ENCODE assay signal across 22 cellular contexts in the genomic region with DNA sequence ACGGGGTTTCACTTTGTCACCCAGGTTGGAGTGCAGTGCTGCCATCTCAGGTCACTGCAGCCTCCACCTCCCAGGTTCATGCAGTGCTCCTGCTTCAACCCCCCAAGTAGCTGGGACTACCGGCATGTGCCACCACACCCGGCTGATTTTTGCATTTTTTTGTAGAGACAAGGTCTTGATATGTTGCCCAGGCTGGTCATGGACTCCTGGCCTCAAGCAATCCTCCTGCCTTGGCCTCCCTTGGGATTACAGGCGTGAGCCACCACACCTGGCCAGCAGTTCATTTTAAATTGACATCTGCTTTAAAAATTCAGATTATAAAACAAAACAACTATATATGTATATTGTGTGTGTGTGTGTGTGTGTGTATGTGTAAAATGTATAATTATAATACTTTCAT. TPM values are rescaled to one million over a fixed set of nuclear protein-coding genes. Genes with fewer than 3 reads are reported as not detected.
A peak's percentile ranks its signal among the peaks of the same experiment; 100 is the strongest.
DNase-seq lines count a peak whose midpoint lies in the region; ATAC-seq, FAIRE-seq and TF ChIP-seq lines count a peak whose summit lies in the region.
"Had no signal": no experiment of that assay in that cellular context is flagged by ENCODE, and none has a peak within 500 bp of the region (broad histone marks: within the 10 kb centered on the region; RNA-seq: fewer than 3 reads in every experiment).

No MANE protein-coding gene starts in this region.

- peaks cover 2 to 8% of the 10 kb centered on the region in 2 donors for H3K36me3 ChIP-seq in small intestine (ENCODE audit: control insufficient read depth in 2 of 2, insufficient read depth in 2 of 2, low read length in 2 of 2)

- DNase-seq in CD4-positive, alpha-beta T cell = no peak
- DNase-seq in GM12892 (ENCODE audit: insufficient read length) (no peak), WTC11 (ENCODE audit: low spot score) (no peak), small intestine (peak; percentile 12), type B pancreatic cell (ENCODE audit: extremely low spot score, unreplicated experiment) (no peak), NCI-H1417 (lab: John Stamatoyannopoulos, UW) (no peak)
- no peak for DNase-seq in activated CD8-positive, alpha-beta memory T cell treated with anti-CD3 and anti-CD28 coated beads, Interleukin-2, amount 50 U/mL, for 4 hours
- DNase-seq: 8988T; ACHN; AML-193; BE2C; Caco-2; CD4-positive, alpha-beta memory T cell; DMS153; DND-41; H9 had no signal

- FAIRE-seq in GM12892 (lab: Jason Lieb, UNC) (peak; percentile 66), small intestine (lab: Jason Lieb, UNC) (no peak)
- FAIRE-seq: GM19239 had no signal

- H3K27ac ChIP-seq in CD4-positive, alpha-beta T cell (ENCODE audit: low read depth, low read length) = no peak overlapping the region
- no peak overlapping the region for H3K27ac ChIP-seq in small intestine (ENCODE audit: low read depth in 1 of 2, low read length in 1 of 2)
- H3K27ac ChIP-seq: A549; BLaER1 treated with 17β-estradiol and CSF1 and Interleukin-3, amounts not matched to agents 10 nM and 100 nM had no signal

- intact Hi-C loops in CD4-positive, alpha-beta T cell (cut with DNase I, micrococcal nuclease) = no loop called here

- H3K9me3 ChIP-seq in CD4-positive, alpha-beta T cell (ENCODE audit: control insufficient read depth, low read length) = no peaks in the 10 kb centered on the region
- H3K9me3 ChIP-seq in small intestine (ENCODE audit: control insufficient read depth, low read depth) = no peaks in the 10 kb centered on the region
- H3K9me3 ChIP-seq: A549, BE2C, Caco-2 had no signal

- TF ChIP-seq CTCF in CD4-positive, alpha-beta T cell (IDR thresholded peaks at IDR 0.05) = no peak
- no peak for TF ChIP-seq CTCF in WTC11 (IDR thresholded peaks at IDR 0.05)
- no peak for TF ChIP-seq CTCF in type B pancreatic cell (conservative IDR thresholded peaks at IDR 0.05)

- peaks cover 3% of the 10 kb centered on the region for H3K4me1 Mint-ChIP-seq in CD4-positive, alpha-beta T cell (ENCODE audit: low read depth)
- H3K4me1 Mint-ChIP-seq in WTC11 (no peaks in the 10 kb centered on the region), type B pancreatic cell (ENCODE audit: unreplicated experiment) (no peaks in the 10 kb centered on the region)
- H3K4me1 Mint-ChIP-seq: CD14-positive monocyte, GM23338, H9 had no signal

- ATAC-seq in CD4-positive, alpha-beta T cell (ENCODE audit: poor library complexity) = no peak
- ATAC-seq in WTC11 = no peak
- ATAC-seq: A549, GM23338, HCT116 had no signal

- H3K4me3 Mint-ChIP-seq in CD4-positive, alpha-beta T cell = no peak overlapping the region
- H3K4me3 Mint-ChIP-seq in WTC11 (no peak overlapping the region), type B pancreatic cell (no peak overlapping the region)
- H3K4me3 Mint-ChIP-seq: CD14-positive monocyte; CD4-positive, alpha-beta memory T cell; GM23338; H9 had no signal

- H3K4me1 ChIP-seq in small intestine (ENCODE audit: control insufficient read depth in 2 of 2, insufficient read depth in 1 of 2, low read depth in 1 of 2, low read length in 1 of 2) = no peaks in the 10 kb centered on the region
- H3K4me1 ChIP-seq: A549; BE2C; BLaER1 treated with 17β-estradiol and CSF1 and Interleukin-3, amounts not matched to agents 10 nM and 100 nM; Caco-2 had no signal

- CTCF ChIA-PET in CD4-positive, alpha-beta T cell (lab: Charles Lee) = no interaction called here
- CTCF ChIA-PET in WTC11 (lab: Charles Lee) = interaction anchor here (2.6 kb wide), 1 partner anchor 12 kb away, joined by 8 read pairs; no protein-coding TSS in a partner anchor

- H3K27ac Mint-ChIP-seq in CD4-positive, alpha-beta T cell = peak overlapping the region; percentile 24
- H3K27ac Mint-ChIP-seq in WTC11 (no peak overlapping the region), type B pancreatic cell (no peak overlapping the region)
- H3K27ac Mint-ChIP-seq: CD4-positive, alpha-beta memory T cell; GM23338; H9 had no signal

- WGBS in small intestine, 3 donors = 65 to 76% (median 70%) methylated on average over 4 of the region's 4 CpGs

- H3K4me3 ChIP-seq in small intestine (ENCODE audit: low read depth in 1 of 2, low read length in 2 of 2) = no peak overlapping the region
- H3K4me3 ChIP-seq: A549; BLaER1 treated with 17β-estradiol and CSF1 and Interleukin-3, amounts not matched to agents 10 nM and 100 nM; GM23338 had no signal

- peaks cover 2% of the 10 kb centered on the region for H3K9me3 Mint-ChIP-seq in CD4-positive, alpha-beta T cell
- H3K9me3 Mint-ChIP-seq in WTC11 (peaks cover 5% of the 10 kb centered on the region), type B pancreatic cell (no peaks in the 10 kb centered on the region)
- H3K9me3 Mint-ChIP-seq: CD14-positive monocyte; CD4-positive, alpha-beta memory T cell; GM23338; H9 had no signal

- no peaks in the 10 kb centered on the region for H3K27me3 Mint-ChIP-seq in CD4-positive, alpha-beta T cell
- no peaks in the 10 kb centered on the region for H3K27me3 Mint-ChIP-seq in WTC11 (ENCODE audit: low read depth)
- H3K27me3 Mint-ChIP-seq in type B pancreatic cell = no peaks in the 10 kb centered on the region
- H3K27me3 Mint-ChIP-seq: CD4-positive, alpha-beta memory T cell had no signal

- H3K27me3 ChIP-seq in CD4-positive, alpha-beta T cell (ENCODE audit: control insufficient read depth, insufficient read depth, low read length) = no peaks in the 10 kb centered on the region
- H3K27me3 ChIP-seq in small intestine (ENCODE audit: control insufficient read depth in 2 of 2, insufficient read depth in 2 of 2, low read length in 2 of 2) = no peaks in the 10 kb centered on the region
- H3K27me3 ChIP-seq: BE2C; BLaER1 treated with 17β-estradiol and CSF1 and Interleukin-3, amounts not matched to agents 10 nM and 100 nM had no signal

- TF ChIP-seq POLR2A in GM12892 (IDR thresholded peaks at IDR 0.05; ENCODE audit: low read depth, low read length) = no peak

- peaks cover 74% of the 10 kb centered on the region for H3K36me3 Mint-ChIP-seq in CD4-positive, alpha-beta T cell (ENCODE audit: low read depth)
- peaks cover 12% of the 10 kb centered on the region for H3K36me3 Mint-ChIP-seq in WTC11
- H3K36me3 Mint-ChIP-seq in type B pancreatic cell = peaks cover 21% of the 10 kb centered on the region

- POLR2A ChIA-PET in CD4-positive, alpha-beta T cell (lab: Charles Lee) = no interaction called here
- POLR2A ChIA-PET in WTC11 (lab: Charles Lee) = no interaction called here

TF ChIP-seq in WTC11, 78 proteins besides CTCF, POLR2A, EP300 and RAD21 (continues in another document):
- TF ChIP-seq, protein P1, sequence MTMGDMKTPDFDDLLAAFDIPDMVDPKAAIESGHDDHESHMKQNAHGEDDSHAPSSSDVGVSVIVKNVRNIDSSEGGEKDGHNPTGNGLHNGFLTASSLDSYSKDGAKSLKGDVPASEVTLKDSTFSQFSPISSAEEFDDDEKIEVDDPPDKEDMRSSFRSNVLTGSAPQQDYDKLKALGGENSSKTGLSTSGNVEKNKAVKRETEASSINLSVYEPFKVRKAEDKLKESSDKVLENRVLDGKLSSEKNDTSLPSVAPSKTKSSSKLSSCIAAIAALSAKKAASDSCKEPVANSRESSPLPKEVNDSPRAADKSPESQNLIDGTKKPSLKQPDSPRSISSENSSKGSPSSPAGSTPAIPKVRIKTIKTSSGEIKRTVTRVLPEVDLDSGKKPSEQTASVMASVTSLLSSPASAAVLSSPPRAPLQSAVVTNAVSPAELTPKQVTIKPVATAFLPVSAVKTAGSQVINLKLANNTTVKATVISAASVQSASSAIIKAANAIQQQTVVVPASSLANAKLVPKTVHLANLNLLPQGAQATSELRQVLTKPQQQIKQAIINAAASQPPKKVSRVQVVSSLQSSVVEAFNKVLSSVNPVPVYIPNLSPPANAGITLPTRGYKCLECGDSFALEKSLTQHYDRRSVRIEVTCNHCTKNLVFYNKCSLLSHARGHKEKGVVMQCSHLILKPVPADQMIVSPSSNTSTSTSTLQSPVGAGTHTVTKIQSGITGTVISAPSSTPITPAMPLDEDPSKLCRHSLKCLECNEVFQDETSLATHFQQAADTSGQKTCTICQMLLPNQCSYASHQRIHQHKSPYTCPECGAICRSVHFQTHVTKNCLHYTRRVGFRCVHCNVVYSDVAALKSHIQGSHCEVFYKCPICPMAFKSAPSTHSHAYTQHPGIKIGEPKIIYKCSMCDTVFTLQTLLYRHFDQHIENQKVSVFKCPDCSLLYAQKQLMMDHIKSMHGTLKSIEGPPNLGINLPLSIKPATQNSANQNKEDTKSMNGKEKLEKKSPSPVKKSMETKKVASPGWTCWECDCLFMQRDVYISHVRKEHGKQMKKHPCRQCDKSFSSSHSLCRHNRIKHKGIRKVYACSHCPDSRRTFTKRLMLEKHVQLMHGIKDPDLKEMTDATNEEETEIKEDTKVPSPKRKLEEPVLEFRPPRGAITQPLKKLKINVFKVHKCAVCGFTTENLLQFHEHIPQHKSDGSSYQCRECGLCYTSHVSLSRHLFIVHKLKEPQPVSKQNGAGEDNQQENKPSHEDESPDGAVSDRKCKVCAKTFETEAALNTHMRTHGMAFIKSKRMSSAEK (CRISPR knock-in tag; IDR thresholded peaks at IDR 0.05; ENCODE audit: borderline replicate concordance) = no peak
- TF ChIP-seq, protein P2, sequence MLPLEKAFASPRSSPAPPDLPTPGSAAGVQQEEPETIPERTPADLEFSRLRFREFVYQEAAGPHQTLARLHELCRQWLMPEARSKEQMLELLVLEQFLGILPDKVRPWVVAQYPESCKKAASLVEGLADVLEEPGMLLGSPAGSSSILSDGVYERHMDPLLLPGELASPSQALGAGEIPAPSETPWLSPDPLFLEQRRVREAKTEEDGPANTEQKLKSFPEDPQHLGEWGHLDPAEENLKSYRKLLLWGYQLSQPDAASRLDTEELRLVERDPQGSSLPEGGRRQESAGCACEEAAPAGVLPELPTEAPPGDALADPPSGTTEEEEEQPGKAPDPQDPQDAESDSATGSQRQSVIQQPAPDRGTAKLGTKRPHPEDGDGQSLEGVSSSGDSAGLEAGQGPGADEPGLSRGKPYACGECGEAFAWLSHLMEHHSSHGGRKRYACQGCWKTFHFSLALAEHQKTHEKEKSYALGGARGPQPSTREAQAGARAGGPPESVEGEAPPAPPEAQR (CRISPR knock-in tag; IDR thresholded peaks at IDR 0.05) = no peak
- TF ChIP-seq ZNF138 (CRISPR knock-in tag; conservative IDR thresholded peaks at IDR 0.05) (no peak), GRHL2 (CRISPR knock-in tag; IDR thresholded peaks at IDR 0.05; ENCODE audit: insufficient replicate concordance, severe bottlenecking) (no peak), ZNF121 (CRISPR knock-in tag; IDR thresholded peaks at IDR 0.05) (peak; percentile 56; the same call in 1 of the 2 replicates), ZNF416 (CRISPR knock-in tag; IDR thresholded peaks at IDR 0.05) (no peak), NR2C2 (CRISPR knock-in tag; IDR thresholded peaks at IDR 0.05) (no peak)
- TF ChIP-seq, protein P3, sequence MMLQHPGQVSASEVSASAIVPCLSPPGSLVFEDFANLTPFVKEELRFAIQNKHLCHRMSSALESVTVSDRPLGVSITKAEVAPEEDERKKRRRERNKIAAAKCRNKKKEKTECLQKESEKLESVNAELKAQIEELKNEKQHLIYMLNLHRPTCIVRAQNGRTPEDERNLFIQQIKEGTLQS (CRISPR knock-in tag; conservative IDR thresholded peaks at IDR 0.05) = no peak

RNA-seq across cellular contexts. Expression of a gene that starts 38.3 kb away (rescaled TPM):
- total RNA-seq in CD4-positive, alpha-beta T cell = 1 to 10 TPM; 1.5 to 2.0 TPM
- polyA plus RNA-seq in GM12892 (2012; ENCODE audit: missing spikeins) = 6.8 TPM
- total RNA-seq in WTC11 (2021) (8.9 to 10.1 TPM (median 9.8 TPM) in 3 replicates), type B pancreatic cell (ENCODE audit: low replicate concordance) (8.9 and 9.4 TPM in 2 replicates)
- 100 to 1,000 TPM; 127 to 288 (median 183) TPM for polyA plus RNA-seq in small intestine
